26 cellular contexts compared by ENCODE assay signal in the genomic region with DNA sequence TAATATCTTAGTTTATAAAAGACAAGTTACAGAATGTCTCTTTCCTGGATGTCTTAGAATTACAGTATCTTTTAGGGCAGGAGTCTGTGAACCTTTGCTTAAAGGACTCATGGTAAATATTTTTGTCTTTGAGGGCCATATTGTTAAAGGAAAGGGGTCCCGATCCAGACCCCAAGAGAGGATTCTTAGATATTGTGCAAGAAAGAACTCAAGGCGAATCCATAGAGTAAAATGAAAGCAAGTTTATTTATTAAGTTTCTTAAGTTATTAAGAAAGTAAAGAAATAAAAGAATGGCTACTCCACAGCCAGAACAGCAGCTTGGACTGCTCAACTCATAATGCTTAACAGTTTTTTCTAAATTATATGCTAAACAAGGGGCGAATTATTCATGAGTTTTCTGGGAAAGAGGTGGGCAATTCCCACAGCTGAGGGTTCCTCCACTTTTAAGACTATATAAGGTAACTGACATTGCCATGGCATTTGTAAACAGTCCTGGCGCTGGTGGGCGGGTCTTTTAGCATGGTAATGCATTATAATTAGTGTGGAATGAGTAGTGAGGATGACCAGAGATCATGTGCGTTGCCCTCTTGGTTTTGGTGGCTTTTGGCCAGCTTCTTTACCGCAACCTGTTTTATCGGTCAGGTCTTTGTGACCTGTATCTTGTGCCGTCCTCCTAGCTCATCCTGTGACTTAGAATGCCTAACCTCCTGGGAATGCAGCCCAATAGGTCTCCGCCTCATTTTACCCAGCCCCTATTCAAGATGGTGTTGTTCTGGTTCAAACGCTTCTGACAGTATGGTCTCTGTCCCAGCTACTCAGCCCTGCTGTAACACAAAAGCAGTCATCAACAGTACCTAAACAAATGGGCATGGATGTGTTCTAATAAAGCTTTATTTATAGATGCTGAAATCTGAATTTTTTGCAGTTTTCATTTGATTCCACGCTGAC. TPM values are rescaled to one million over a fixed set of nuclear protein-coding genes. Genes with fewer than 3 reads are reported as not detected.
A peak's percentile ranks its signal among the peaks of the same experiment; 100 is the strongest.
DNase-seq lines count a peak whose midpoint lies in the region; ATAC-seq, FAIRE-seq and TF ChIP-seq lines count a peak whose summit lies in the region.
"Had no signal": no experiment of that assay in that cellular context is flagged by ENCODE, and none has a peak within 500 bp of the region (broad histone marks: within the 10 kb centered on the region; RNA-seq: fewer than 3 reads in every experiment).

No MANE protein-coding gene starts in this region.

- TF ChIP-seq EP300 in H1 (IDR thresholded peaks at IDR 0.05; ENCODE audit: borderline replicate concordance in 1 of 2, low read depth in 2 of 2, low read length in 2 of 2), result no peak

- H2AFZ ChIP-seq in IMR-90 (replicated peaks; ENCODE audit: low read length, poor library complexity), result no peak overlapping the region
- no peak overlapping the region for H2AFZ ChIP-seq in H1 (ENCODE audit: low read length)

- H3K14ac ChIP-seq in IMR-90 (replicated peaks; ENCODE audit: low read depth, low read length), result peak overlapping the region; percentile 72; the same call in 1 of the 2 replicates
- H3K14ac ChIP-seq in H1 (ENCODE audit: insufficient read length), result no peak overlapping the region

- BruUV-seq in IMR-90 (replicated peaks; lab: Mats Ljungman, UMichigan), result no TSS peak

- H3K56ac ChIP-seq in IMR-90 (ENCODE audit: extremely low read depth, insufficient read depth, low read length) (no peak overlapping the region), H1 (replicated peaks; ENCODE audit: insufficient read length, low read depth, low read length) (no peak overlapping the region)

- H3K9me1 ChIP-seq in IMR-90 (ENCODE audit: insufficient read depth, low read length), result peaks cover 34% of the 10 kb centered on the region

- in situ Hi-C loops in IMR-90 (cut with MboI; ENCODE audit: low sequenced_read_pairs), result no loop called here

- H3K9me3 ChIP-seq in IMR-90 (ENCODE audit: control insufficient read depth, insufficient read depth, low read length) (no peaks in the 10 kb centered on the region), H1 (ENCODE audit: insufficient read depth in 2 of 2, low read depth in 1 of 2, low read length in 1 of 2) (no peaks in the 10 kb centered on the region), vagina (no peaks in the 10 kb centered on the region)
- H3K9me3 ChIP-seq: Caco-2 had no signal

- peak overlapping the region; percentile 60 for H2BK120ac ChIP-seq in IMR-90 (ENCODE audit: low read depth, low read length)
- no peak overlapping the region for H2BK120ac ChIP-seq in H1 (replicated peaks; ENCODE audit: low read depth, low read length)

- H3K27ac Mint-ChIP-seq in activated CD8-positive, alpha-beta memory T cell treated with anti-CD3 and anti-CD28 coated beads, Interleukin-2, amount 10 ng/mL, durations not matched to agents 7 days and 5 days, result no peak overlapping the region
- H3K27ac Mint-ChIP-seq: CD4-positive, alpha-beta T cell; IgD-negative memory B cell had no signal

- H4K8ac ChIP-seq in IMR-90 (ENCODE audit: low read depth in 2 of 2, low read length in 2 of 2), result 0 out of 4 replicates have a peak overlapping the region, but pooled peaks of 1 of the 2 experiments have one; percentile 39
- H4K8ac ChIP-seq in H1 (ENCODE audit: extremely low read depth, insufficient read depth, low read length), result no peak overlapping the region

- H3K27me3 ChIP-seq in IMR-90 (ENCODE audit: control insufficient read depth, insufficient read depth, low read length) (no peaks in the 10 kb centered on the region), H1 (replicated peaks in 1 of 4; ENCODE audit: control insufficient read depth in 3 of 4, extremely low read depth in 1 of 4, insufficient read depth in 3 of 4, low read length in 3 of 4) (no peaks in the 10 kb centered on the region), vagina (no peaks in the 10 kb centered on the region)

- no peak for ATAC-seq in activated CD8-positive, alpha-beta memory T cell treated with anti-CD3 and anti-CD28 coated beads, Interleukin-2, amount 10 ng/mL, durations not matched to agents 7 days and 5 days
- ATAC-seq in IMR-90 (ENCODE audit: low read depth) (no peak), GM18870 (IDR thresholded peaks at IDR 0.05; ENCODE audit: unreplicated experiment) (no peak)
- ATAC-seq: Right ventricle myocardium inferior had no signal

- H3K27me3 Mint-ChIP-seq in activated CD8-positive, alpha-beta memory T cell treated with anti-CD3 and anti-CD28 coated beads, Interleukin-2, amount 10 ng/mL, durations not matched to agents 7 days and 5 days, result no peaks in the 10 kb centered on the region
- H3K27me3 Mint-ChIP-seq: CD4-positive, alpha-beta T cell had no signal

- H3K36me3 Mint-ChIP-seq in activated CD8-positive, alpha-beta memory T cell treated with anti-CD3 and anti-CD28 coated beads, Interleukin-2, amount 10 ng/mL, durations not matched to agents 7 days and 5 days, result no peaks in the 10 kb centered on the region

- DNase-seq in activated CD8-positive, alpha-beta memory T cell treated with anti-CD3 and anti-CD28 coated beads, Interleukin-2, amount 50 U/mL, for 48 hours, result peak; percentile 15
- no peak for DNase-seq in activated CD8-positive, alpha-beta memory T cell treated with anti-CD3 and anti-CD28 coated beads, Interleukin-2, amount 10 ng/mL, durations not matched to agents 7 days and 5 days
- DNase-seq in IMR-90 (no peak), H1 (ENCODE audit: low read depth in 1 of 2, low spot score in 2 of 2) (no peak), vagina (ENCODE audit: extremely low spot score in 2 of 2) (no peak), NCI-H2029 treated with DMSO at 0.1 percent for 48 hours (lab: John Stamatoyannopoulos, UW) (no peak), NCI-H1092 treated with DMSO at 0.1 percent for 48 hours (lab: John Stamatoyannopoulos, UW) (no peak)
- DNase-seq: Caco-2; CD4-positive, alpha-beta T cell; HFFc6; Kasumi-1; MM.1S; NCI-H1092; NCI-H146; NCI-H2081 treated with DMSO at 0.1 percent for 48 hours; NCI-H510A; NCI-H748 treated with DMSO at 0.1 percent for 48 hours; NK-92 treated with Interleukin-12 subunit alpha and Interleukin-12 subunit beta, amount 100 ng/mL, for 24 hours had no signal

- TF ChIP-seq CTCF in IMR-90 (conservative IDR thresholded peaks at IDR 0.05; ENCODE audit: low read depth, low read length) (no peak), H1 (IDR thresholded peaks at IDR 0.05; ENCODE audit: control extremely low read depth in 1 of 3, insufficient read depth in 1 of 3, low read depth in 1 of 3, low read length in 3 of 3) (no peak), vagina (IDR thresholded peaks at IDR 0.05) (no peak)

- H3K4me2 ChIP-seq in IMR-90 (ENCODE audit: low read depth, low read length), result no peak overlapping the region
- no peak overlapping the region for H3K4me2 ChIP-seq in H1 (ENCODE audit: insufficient read depth in 1 of 2, low read depth in 2 of 2, low read length in 2 of 2)

- H2BK20ac ChIP-seq in IMR-90 (ENCODE audit: low read depth, low read length), result peak overlapping the region; percentile 78; the same call in 1 of the 2 replicates
- H2BK20ac ChIP-seq in H1 (ENCODE audit: low read length), result no peak overlapping the region

- H2AK5ac ChIP-seq in IMR-90 (ENCODE audit: low read depth, low read length) (peak overlapping the region; percentile 84; the same call in 1 of the 2 replicates), H1 (ENCODE audit: low read depth, low read length) (no peak overlapping the region)

- TF ChIP-seq RAD21 in IMR-90 (IDR thresholded peaks at IDR 0.05; ENCODE audit: low read length) (no peak), H1 (IDR thresholded peaks at IDR 0.05 in 1 of 2, conservative IDR thresholded peaks at IDR 0.05 in 1 of 2; ENCODE audit: low read depth in 2 of 2, low read length in 2 of 2) (no peak)

- H2BK5ac ChIP-seq in IMR-90 (ENCODE audit: low read depth, low read length, poor library complexity, severe bottlenecking) (no peak overlapping the region), H1 (ENCODE audit: low read depth, low read length) (no peak overlapping the region)

- intact Hi-C loops in IMR-90 (cut with micrococcal nuclease) (loop anchor here (2.0 kb wide), 1 partner anchor 15 kb away; no protein-coding TSS in a partner anchor), vagina (cut with DNase I) (no loop called here)

- peak overlapping the region; percentile 30; the same call in 2 of the 3 replicates for H2BK15ac ChIP-seq in IMR-90 (ENCODE audit: low read depth, low read length)
- H2BK15ac ChIP-seq in H1 (ENCODE audit: low read length), result no peak overlapping the region

- CTCF ChIA-PET in activated CD8-positive, alpha-beta memory T cell treated with anti-CD3 and anti-CD28 coated beads, Interleukin-2, amount 10 ng/mL, durations not matched to agents 7 days and 5 days (lab: Charles Lee), result no interaction called here
- CTCF ChIA-PET in IMR-90 (lab: Yijun Ruan, JAX) (no interaction called here), H1 (lab: Charles Lee; ENCODE audit: partially characterized antibody) (interaction anchor here (0.6 to 1.0 kb wide), 2 partner anchors 12 to 25 kb away, joined by 3 read pairs; no protein-coding TSS in a partner anchor)

- no peaks in the 10 kb centered on the region for H3K23me2 ChIP-seq in H1 (ENCODE audit: low read depth, low read length)

- no peak overlapping the region for H3K9ac ChIP-seq in IMR-90 (ENCODE audit: low read depth, low read length)
- no peak overlapping the region for H3K9ac ChIP-seq in H1 (replicated peaks in 1 of 4; ENCODE audit: extremely low read depth in 1 of 4, low read depth in 3 of 4, low read length in 3 of 4)

- H2AK9ac ChIP-seq in IMR-90 (replicated peaks; ENCODE audit: low read depth, low read length, poor library complexity), result no peak overlapping the region

- H3K79me1 ChIP-seq in IMR-90 (ENCODE audit: low read depth in 1 of 2, low read length in 2 of 2), result peaks cover 40 to 73% of the 10 kb centered on the region in 2 experiments
- H3K79me1 ChIP-seq in H1 (ENCODE audit: low read depth, low read length), result no peaks in the 10 kb centered on the region

- WGBS in IMR-90 (ENCODE audit: extremely low coverage in 2 of 2, insufficient read length in 1 of 2), 2 experiments, result no CpG with 5 or more reads among the region's 12 CpGs
- WGBS in H1 (ENCODE audit: extremely low coverage in 1 of 2, insufficient coverage in 1 of 2, insufficient read length in 1 of 2, insufficient replicate concordance in 2 of 2, low coverage in 1 of 2, low lambda C conversion rate in 2 of 2, missing lambda C conversion rate in 1 of 2), 2 experiments, result 89% methylated on average over 12 of the region's 12 CpGs; no CpG with 5 or more reads in 1 of the 2 experiments

- no peak overlapping the region for H4K5ac ChIP-seq in IMR-90 (ENCODE audit: low read depth, low read length)
- no peak overlapping the region for H4K5ac ChIP-seq in H1 (ENCODE audit: insufficient read length, low read depth, low read length)

- H4K20me1 ChIP-seq in IMR-90 (ENCODE audit: insufficient read depth, low read length), result no peaks in the 10 kb centered on the region; the same call in 1 of the 2 replicates
- no peaks in the 10 kb centered on the region for H4K20me1 ChIP-seq in H1 (replicated peaks in 1 of 2; ENCODE audit: control insufficient read depth in 1 of 2, insufficient read depth in 2 of 2, low read length in 2 of 2)

- no peak overlapping the region for H3K4me3 Mint-ChIP-seq in activated CD8-positive, alpha-beta memory T cell treated with anti-CD3 and anti-CD28 coated beads, Interleukin-2, amount 10 ng/mL, durations not matched to agents 7 days and 5 days
- H3K4me3 Mint-ChIP-seq: CD4-positive, alpha-beta T cell; HFFc6; IgD-negative memory B cell had no signal

- H2BK12ac ChIP-seq in H1 (ENCODE audit: low read depth, low read length), result no peak overlapping the region

- H3K4ac ChIP-seq in IMR-90 (ENCODE audit: low read depth, low read length) (peak overlapping the region; percentile 73), H1 (replicated peaks; ENCODE audit: insufficient read length, low read depth, low read length) (no peak overlapping the region)

- no peaks in the 10 kb centered on the region for H3K79me2 ChIP-seq in H1 (ENCODE audit: control insufficient read depth in 1 of 2, insufficient read depth in 2 of 2, low read length in 2 of 2)

- H4K91ac ChIP-seq in IMR-90 (ENCODE audit: insufficient read depth, low read depth, low read length) (peak overlapping the region; percentile 40), H1 (replicated peaks; ENCODE audit: insufficient read length, low read length) (no peak overlapping the region)

- H3K27ac ChIP-seq in IMR-90 (ENCODE audit: insufficient read depth, low read length) (peak overlapping the region; percentile 35; the same call in 1 of the 2 replicates), H1 (ENCODE audit: low read depth, low read length) (no peak overlapping the region), vagina (peak overlapping the region; percentile 90)

- FAIRE-seq in H1 (lab: Jason Lieb, UNC), result no peak
- FAIRE-seq: A204.1, GM12891, GM18507, H54, RCC 7860 had no signal

- H3K23ac ChIP-seq in IMR-90 (ENCODE audit: low read depth, low read length) (no peak overlapping the region), H1 (ENCODE audit: insufficient read length) (no peak overlapping the region)

- H3K18ac ChIP-seq in IMR-90 (ENCODE audit: low read depth, low read length) (peak overlapping the region; percentile 1; the same call in 1 of the 2 replicates), H1 (ENCODE audit: extremely low read depth, low read length) (no peak overlapping the region)

- H3K4me1 Mint-ChIP-seq in activated CD8-positive, alpha-beta memory T cell treated with anti-CD3 and anti-CD28 coated beads, Interleukin-2, amount 10 ng/mL, durations not matched to agents 7 days and 5 days, result peaks cover 13% of the 10 kb centered on the region

- H3K36me3 ChIP-seq in IMR-90 (ENCODE audit: control insufficient read depth, insufficient read depth, low read length) (no peaks in the 10 kb centered on the region; the same call in 1 of the 2 replicates), H1 (ENCODE audit: control insufficient read depth in 2 of 4, insufficient read depth in 4 of 4, low read length in 3 of 4) (no peaks in the 10 kb centered on the region), vagina (no peaks in the 10 kb centered on the region)

- TF ChIP-seq POLR2A in IMR-90 (IDR thresholded peaks at IDR 0.05; ENCODE audit: low read depth, low read length) (no peak), H1 (IDR thresholded peaks at IDR 0.05; ENCODE audit: control extremely low read depth in 1 of 2, low read depth in 2 of 2, low read length in 2 of 2) (no peak), vagina (IDR thresholded peaks at IDR 0.05) (no peak)

- POLR2A ChIA-PET in IMR-90 (lab: Charles Lee; ENCODE audit: unreplicated experiment) (no interaction called here), H1 (lab: Charles Lee; ENCODE audit: partially characterized antibody) (no interaction called here)

- H3K9me3 Mint-ChIP-seq in activated CD8-positive, alpha-beta memory T cell treated with anti-CD3 and anti-CD28 coated beads, Interleukin-2, amount 10 ng/mL, durations not matched to agents 7 days and 5 days (ENCODE audit: low read depth), result no peaks in the 10 kb centered on the region
- H3K9me3 Mint-ChIP-seq: CD4-positive, alpha-beta T cell; HFFc6 had no signal

- dilution Hi-C loops in IMR-90 (cut with HindIII; ENCODE audit: low sequenced_read_pairs, unreplicated experiment), result no loop called here

- peaks cover 25% of the 10 kb centered on the region for H3K4me1 ChIP-seq in IMR-90 (ENCODE audit: control insufficient read depth, insufficient read depth, low read length)
- peaks cover 0 to 4% (median 0%) of the 10 kb centered on the region in 4 experiments; a peak in 1 of 7 replicates for H3K4me1 ChIP-seq in H1 (replicated peaks in 1 of 4; ENCODE audit: control insufficient read depth in 3 of 4, insufficient read depth in 4 of 4, low read length in 3 of 4)
- H3K4me1 ChIP-seq in vagina, result peaks cover 26% of the 10 kb centered on the region
- H3K4me1 ChIP-seq: Caco-2 had no signal

- H3K4me3 ChIP-seq in IMR-90 (ENCODE audit: insufficient read depth, low read depth, low read length), result no peak overlapping the region
- H3K4me3 ChIP-seq in H1 (ENCODE audit: extremely low read depth in 1 of 4, insufficient read depth in 2 of 4, low read depth in 3 of 4, low read length in 4 of 4), result no peak overlapping the region
- no peak overlapping the region for H3K4me3 ChIP-seq in vagina

RNA-seq across cellular contexts. Expression of a gene that starts 53.2 kb away (rescaled TPM):
- total RNA-seq in activated CD8-positive, alpha-beta memory T cell treated with anti-CD3 and anti-CD28 coated beads, Interleukin-2, amount 10 ng/mL, durations not matched to agents 7 days and 5 days, result 10 to 100 TPM in 1 of 2 experiments, 1 to 10 TPM in 1; 4.5 to 11.9 TPM
- total RNA-seq in IMR-90 (2012; rRNA removed), result 22.5 and 22.6 TPM in 2 replicates
- 31.2 and 32.9 TPM in 2 replicates for polyA plus RNA-seq in IMR-90 (2012; rRNA removed)
- polyA plus RNA-seq in IMR-90 (2012; cell fraction: cytosol; rRNA removed), result 21.4 and 35.3 TPM in 2 replicates
- polyA plus RNA-seq in IMR-90 (2012; cell fraction: nucleus; rRNA removed; ENCODE audit: low replicate concordance), result 27.4 and 30.5 TPM in 2 replicates
- 23.5 and 26.1 TPM in 2 replicates for total RNA-seq in H1 (2021; fragmentation: NEBNext Ultra II Directional; extraction: Animal tissue kit (Norgen Biotek cat#: 25700))
- 27.1 and 29.5 TPM in 2 replicates for polyA plus RNA-seq in H1 (2011; rRNA removed)
- 30.0 TPM for polyA plus RNA-seq in H1 (2011; cell fraction: cytosol; rRNA removed)
- polyA plus RNA-seq in H1 (2011; cell fraction: nucleus; rRNA removed), result 22.4 TPM
- 26.8 to 31.5 TPM (median 28.7 TPM) in 4 replicates for polyA plus RNA-seq in H1 (2012, experiment 1 of 2)
- 10.1 TPM for polyA plus RNA-seq in H1 (2012, experiment 2 of 2)
- 10.8 TPM for polyA plus RNA-seq in H1 (2013, experiment 1 of 2)
- 12.0 TPM for polyA plus RNA-seq in H1 (2013, experiment 2 of 2)
- polyA minus RNA-seq in H1 (2011; rRNA and poly(A)+ RNA removed), result 23.5 and 25.4 TPM in 2 replicates
- polyA minus RNA-seq in H1 (2011; cell fraction: cytosol; rRNA and poly(A)+ RNA removed), result 9.5 TPM
- polyA minus RNA-seq in H1 (2011; cell fraction: nucleus; rRNA and poly(A)+ RNA removed), result 12.5 TPM
- total RNA-seq in vagina, result 46.9 TPM
- total RNA-seq: Caco-2 had no signal
